In the genomic region with DNA sequence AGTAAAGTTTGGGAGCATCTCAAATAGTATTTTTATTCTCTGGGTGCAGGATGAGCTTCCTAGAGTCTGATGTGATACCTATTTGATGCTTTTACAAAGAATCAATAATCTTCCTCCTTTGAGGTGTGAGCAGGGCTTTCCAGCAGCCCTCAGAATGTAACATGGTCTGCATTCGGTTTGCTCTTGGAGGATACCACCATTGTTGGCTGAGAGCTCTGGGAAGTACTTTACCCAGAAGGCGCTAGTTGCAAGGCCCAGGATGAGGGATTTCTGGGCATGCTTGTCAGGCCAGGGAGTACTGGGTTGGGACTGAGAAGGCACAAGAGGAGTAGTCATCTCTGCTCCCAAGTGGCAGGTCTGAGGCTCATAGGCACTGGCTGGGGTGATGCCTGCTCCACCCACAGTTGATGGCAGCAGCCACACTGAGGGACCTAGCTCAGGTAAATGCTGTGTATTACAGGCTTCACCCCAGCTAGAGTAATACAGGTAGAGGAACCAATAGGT, we compare ENCODE assay signal across 8 cellular contexts. TPM values are rescaled to one million over a fixed set of nuclear protein-coding genes. Genes with fewer than 3 reads are reported as not detected.
DNase-seq lines count a peak whose midpoint lies in the region; ATAC-seq and TF ChIP-seq lines count a peak whose summit lies in the region.
"Not testable (repeated sequence)": the region's sequence is repeated elsewhere in the genome, so short reads cannot be mapped to it uniquely, and the experiment has no call there.

No MANE protein-coding gene starts in this region.

- not testable (repeated sequence) for H3K27me3 Mint-ChIP-seq in CD14-positive monocyte (ENCODE audit: low read depth in 3 of 3); activated T-cell treated with anti-CD3 and anti-CD28 coated beads, Interleukin-2, amount 50 U/mL, for 4 hours (ENCODE audit: low read depth); memory B cell
- H3K27me3 Mint-ChIP-seq in endothelial cell (ENCODE audit: unreplicated experiment): peaks cover 12% of the 10 kb centered on the region

- not testable (repeated sequence) for DNase-seq in CD14-positive monocyte (ENCODE audit: low spot score); activated T-cell treated with anti-CD3 and anti-CD28 coated beads, Interleukin-2, amount 50 U/mL, for 4 hours; endothelial cell (ENCODE audit: low spot score); memory B cell (ENCODE audit: low spot score in 2 of 2)
- DNase-seq in NCI-H82 (lab: John Stamatoyannopoulos, UW): peak; percentile 27

- H3K4me3 Mint-ChIP-seq in CD14-positive monocyte: not testable (repeated sequence)
- H3K4me3 Mint-ChIP-seq in activated T-cell treated with anti-CD3 and anti-CD28 coated beads, Interleukin-2, amount 50 U/mL, for 4 hours: peak overlapping the region; percentile 93
- H3K4me3 Mint-ChIP-seq in endothelial cell (ENCODE audit: unreplicated experiment): peak overlapping the region; percentile 99
- H3K4me3 Mint-ChIP-seq in memory B cell: peak overlapping the region; percentile 97

- peaks cover 24% of the 10 kb centered on the region for H3K4me1 Mint-ChIP-seq in CD14-positive monocyte
- peaks cover 21% of the 10 kb centered on the region for H3K4me1 Mint-ChIP-seq in activated T-cell treated with anti-CD3 and anti-CD28 coated beads, Interleukin-2, amount 50 U/mL, for 4 hours (ENCODE audit: low read depth)
- H3K4me1 Mint-ChIP-seq in endothelial cell (ENCODE audit: unreplicated experiment): peaks cover 16% of the 10 kb centered on the region
- H3K4me1 Mint-ChIP-seq in memory B cell: peaks cover 22% of the 10 kb centered on the region

- peak overlapping the region in 5 of 7 experiments; percentile 63 to 79 (median 74) for H3K4me3 ChIP-seq in skin epidermis

- TF ChIP-seq CTCF in CD14-positive monocyte (IDR thresholded peaks at IDR 0.05); endothelial cell (IDR thresholded peaks at IDR 0.05; ENCODE audit: unreplicated experiment): not testable (repeated sequence)

- ATAC-seq in GM19438 (IDR thresholded peaks at IDR 0.05; ENCODE audit: low read depth, unreplicated experiment) (peak; percentile 20), HG02981 (IDR thresholded peaks at IDR 0.05; ENCODE audit: unreplicated experiment) (peak; percentile 16)
- ATAC-seq in activated T-cell treated with anti-CD3 and anti-CD28 coated beads, Interleukin-2, amount 50 U/mL, for 4 hours: peak; percentile 10 to 12
- ATAC-seq in memory B cell (ENCODE audit: low read depth): not testable (repeated sequence)

- intact Hi-C loops in CD14-positive monocyte (cut with micrococcal nuclease): loop anchor here in 1 of 2 donors (2.0 kb wide), 1 partner anchor 34 kb away; a partner anchor contains a TSS

- not testable (repeated sequence) for H3K9me3 Mint-ChIP-seq in CD14-positive monocyte; activated T-cell treated with anti-CD3 and anti-CD28 coated beads, Interleukin-2, amount 50 U/mL, for 4 hours; endothelial cell (ENCODE audit: unreplicated experiment); memory B cell

- H3K27ac ChIP-seq in skin epidermis: peak overlapping the region in 6 of 21 experiments; percentile 77 to 91 (median 84)

- H3K27ac Mint-ChIP-seq in CD14-positive monocyte (peak overlapping the region in 4 of 7 donors; percentile 13 to 93 (median 38)), endothelial cell (ENCODE audit: unreplicated experiment) (peak overlapping the region; percentile 64), memory B cell (peak overlapping the region; percentile 97)

- H3K36me3 Mint-ChIP-seq in CD14-positive monocyte (peaks cover 18 to 37% of the 10 kb centered on the region in 2 donors), endothelial cell (ENCODE audit: low read depth, unreplicated experiment) (peaks cover 26% of the 10 kb centered on the region), memory B cell (peaks cover 12% of the 10 kb centered on the region)
- H3K36me3 Mint-ChIP-seq in activated T-cell treated with anti-CD3 and anti-CD28 coated beads, Interleukin-2, amount 50 U/mL, for 4 hours (ENCODE audit: insufficient read depth): peaks cover 34% of the 10 kb centered on the region

RNA-seq across cellular contexts. Expression of a gene that starts 0.4 kb away (rescaled TPM):
- polyA plus RNA-seq in CD14-positive monocyte: 1 to 10 TPM in 1 of 2 donors, under 1 TPM in 1; 0.41 to 2.9 TPM
- total RNA-seq in activated T-cell treated with anti-CD3 and anti-CD28 coated beads, Interleukin-2, amount 50 U/mL, for 4 hours: 10 to 100 TPM; 17.9 to 22.1 (median 20.8) TPM
- 36.8 TPM for total RNA-seq in endothelial cell (ENCODE audit: unreplicated experiment)

RNA-seq across cellular contexts. Expression of a gene that starts 19.1 kb away (rescaled TPM):
- polyA plus RNA-seq in CD14-positive monocyte: under 1 TPM; 0.18 to 0.56 TPM
- total RNA-seq in activated T-cell treated with anti-CD3 and anti-CD28 coated beads, Interleukin-2, amount 50 U/mL, for 4 hours: 10 to 100 TPM; 22.6 to 29.1 (median 27.9) TPM
- 24.5 TPM for total RNA-seq in endothelial cell (ENCODE audit: unreplicated experiment)

RNA-seq across cellular contexts. Expression of a gene that starts 34.5 kb away (rescaled TPM):
- 1 to 10 TPM; 2.0 to 2.9 TPM for polyA plus RNA-seq in CD14-positive monocyte
- total RNA-seq in activated T-cell treated with anti-CD3 and anti-CD28 coated beads, Interleukin-2, amount 50 U/mL, for 4 hours: 1 to 10 TPM; 6.4 to 7.9 (median 6.6) TPM
- 7.0 TPM for total RNA-seq in endothelial cell (ENCODE audit: unreplicated experiment)

RNA-seq across cellular contexts. Expression of a gene that starts 39.6 kb away (rescaled TPM):
- 1 to 10 TPM; 2.5 to 3.8 TPM for polyA plus RNA-seq in CD14-positive monocyte
- total RNA-seq in activated T-cell treated with anti-CD3 and anti-CD28 coated beads, Interleukin-2, amount 50 U/mL, for 4 hours: 10 to 100 TPM; 21.7 to 30.6 (median 22.0) TPM
- total RNA-seq in endothelial cell (ENCODE audit: unreplicated experiment): 22.3 TPM

Comparison
In these comparisons a context has a peak if more than half of its experiments do, and no peak if none do; other contexts are left out.
1. H3K27ac Mint-ChIP-seq: peak in every context shown above with its lines; median percentile 97 in memory B cell; 64 in endothelial cell; 38 in CD14-positive monocyte.